Comparison of ENCODE assay signal across 11 cellular contexts in the genomic region with DNA sequence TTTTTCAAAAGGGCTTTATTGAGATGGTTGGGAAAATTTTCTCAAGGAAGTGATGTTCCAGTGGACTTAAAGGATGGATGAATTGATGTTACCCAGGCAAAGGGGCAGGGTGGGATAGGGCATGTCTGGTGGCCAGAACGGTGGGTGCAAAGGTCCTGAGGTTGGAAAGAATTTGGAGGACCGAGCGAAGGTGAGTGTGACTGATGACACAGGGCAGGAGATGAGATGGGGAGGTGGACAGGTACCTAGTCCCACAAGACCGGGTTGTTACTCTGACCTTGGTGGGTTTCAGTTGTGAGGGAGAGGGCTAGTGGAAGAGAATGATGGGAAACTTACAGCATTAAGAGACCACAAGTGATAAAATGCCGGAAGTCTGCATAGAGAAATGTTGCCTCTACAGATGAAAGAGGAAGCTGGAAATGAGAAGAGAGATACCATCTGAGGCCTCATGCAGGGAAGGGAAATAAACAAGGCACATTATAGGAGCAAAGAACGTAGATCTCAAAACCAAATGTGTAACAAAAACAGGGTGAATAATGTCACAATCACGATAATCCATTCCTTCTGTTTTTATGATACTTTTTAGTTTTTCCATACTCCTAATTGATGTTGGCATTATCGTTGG. TPM values are rescaled to one million over a fixed set of nuclear protein-coding genes. Genes with fewer than 3 reads are reported as not detected.
A peak's percentile ranks its signal among the peaks of the same experiment; 100 is the strongest.
DNase-seq lines count a peak whose midpoint lies in the region; ATAC-seq, FAIRE-seq and TF ChIP-seq lines count a peak whose summit lies in the region.
"Had no signal": no experiment of that assay in that cellular context is flagged by ENCODE, and none has a peak within 500 bp of the region (broad histone marks: within the 10 kb centered on the region; RNA-seq: fewer than 3 reads in every experiment).

No MANE protein-coding gene starts in this region.

- no peak overlapping the region for H3K4me3 ChIP-seq in bronchial epithelial cell (ENCODE audit: low read depth, low read length)

- peak overlapping the region; percentile 15 for H3K4me3 Mint-ChIP-seq in stimulated activated naive CD8-positive, alpha-beta T cell treated with anti-CD3 and anti-CD28 coated beads, Interleukin-15, Interleukin-2, amounts not matched to agents 100 ng/mL and 50 ng/mL, for 24 hours
- H3K4me3 Mint-ChIP-seq: neural crest cell had no signal

- peak overlapping the region; percentile 43 for H3K27ac Mint-ChIP-seq in stimulated activated naive CD8-positive, alpha-beta T cell treated with anti-CD3 and anti-CD28 coated beads, Interleukin-15, Interleukin-2, amounts not matched to agents 100 ng/mL and 50 ng/mL, for 24 hours

- no peaks in the 10 kb centered on the region for H3K27me3 ChIP-seq in bronchial epithelial cell (ENCODE audit: control insufficient read depth, insufficient read depth, low read length)

- peak; percentile 55 for FAIRE-seq in bronchial epithelial cell (lab: Jason Lieb, UNC)

- peaks cover 39% of the 10 kb centered on the region for H3K9me3 Mint-ChIP-seq in stimulated activated naive CD8-positive, alpha-beta T cell treated with anti-CD3 and anti-CD28 coated beads, Interleukin-15, Interleukin-2, amounts not matched to agents 100 ng/mL and 50 ng/mL, for 24 hours

- H3K4me1 Mint-ChIP-seq in stimulated activated naive CD8-positive, alpha-beta T cell treated with anti-CD3 and anti-CD28 coated beads, Interleukin-15, Interleukin-2, amounts not matched to agents 100 ng/mL and 50 ng/mL, for 24 hours (ENCODE audit: low read depth) = peaks cover 61% of the 10 kb centered on the region
- H3K4me1 Mint-ChIP-seq: neural crest cell had no signal

- no peaks in the 10 kb centered on the region for H3K27me3 Mint-ChIP-seq in stimulated activated naive CD8-positive, alpha-beta T cell treated with anti-CD3 and anti-CD28 coated beads, Interleukin-15, Interleukin-2, amounts not matched to agents 100 ng/mL and 50 ng/mL, for 24 hours

- no peak for ATAC-seq in stimulated activated naive CD8-positive, alpha-beta T cell treated with anti-CD3 and anti-CD28 coated beads, Interleukin-15, Interleukin-2, amounts not matched to agents 100 U/mL and 50 U/mL, for 24 hours
- no peak for ATAC-seq in GM19023 (IDR thresholded peaks at IDR 0.05; ENCODE audit: unreplicated experiment)
- no peak for ATAC-seq in activated CD4-positive, CD25-positive, alpha-beta regulatory T cell treated with anti-CD3 and anti-CD28 coated beads, Interleukin-2, amount 50 U/mL, for 24 hours

- TF ChIP-seq CTCF in bronchial epithelial cell (IDR thresholded peaks at IDR 0.05; ENCODE audit: insufficient read depth, low read length, severe bottlenecking) = no peak

- DNase-seq in stimulated activated naive CD8-positive, alpha-beta T cell treated with anti-CD3 and anti-CD28 coated beads, Interleukin-15, Interleukin-2, amounts not matched to agents 100 U/mL and 50 U/mL, for 24 hours = no peak
- DNase-seq in SIG-M5 treated with dmso at 0.1 percent for 504 hours (lab: John Stamatoyannopoulos, UW; ENCODE audit: unreplicated experiment) (peak; percentile 92), bronchial epithelial cell (ENCODE audit: low read depth) (no peak), NCI-H345 treated with DMSO at 0.1 percent for 48 hours (lab: John Stamatoyannopoulos, UW; ENCODE audit: unreplicated experiment) (no peak), cerebellum (ENCODE audit: low spot score) (no peak)
- DNase-seq: islet precursor cell, NCI-H1092 treated with DMSO at 0.1 percent for 48 hours had no signal

- H3K36me3 ChIP-seq in bronchial epithelial cell (ENCODE audit: control insufficient read depth, insufficient read depth, low read length) = no peaks in the 10 kb centered on the region

- peaks cover 29% of the 10 kb centered on the region for H3K36me3 Mint-ChIP-seq in stimulated activated naive CD8-positive, alpha-beta T cell treated with anti-CD3 and anti-CD28 coated beads, Interleukin-15, Interleukin-2, amounts not matched to agents 100 ng/mL and 50 ng/mL, for 24 hours (ENCODE audit: low read depth)

RNA-seq across cellular contexts. Expression of a gene that starts 4.5 kb away (rescaled TPM):
- not detected in 2 replicates for total RNA-seq in bronchial epithelial cell
- total RNA-seq in cerebellum = not detected
- total RNA-seq: neural crest cell had no signal
